ENCODE assay signal across 17 cellular contexts in the genomic region with DNA sequence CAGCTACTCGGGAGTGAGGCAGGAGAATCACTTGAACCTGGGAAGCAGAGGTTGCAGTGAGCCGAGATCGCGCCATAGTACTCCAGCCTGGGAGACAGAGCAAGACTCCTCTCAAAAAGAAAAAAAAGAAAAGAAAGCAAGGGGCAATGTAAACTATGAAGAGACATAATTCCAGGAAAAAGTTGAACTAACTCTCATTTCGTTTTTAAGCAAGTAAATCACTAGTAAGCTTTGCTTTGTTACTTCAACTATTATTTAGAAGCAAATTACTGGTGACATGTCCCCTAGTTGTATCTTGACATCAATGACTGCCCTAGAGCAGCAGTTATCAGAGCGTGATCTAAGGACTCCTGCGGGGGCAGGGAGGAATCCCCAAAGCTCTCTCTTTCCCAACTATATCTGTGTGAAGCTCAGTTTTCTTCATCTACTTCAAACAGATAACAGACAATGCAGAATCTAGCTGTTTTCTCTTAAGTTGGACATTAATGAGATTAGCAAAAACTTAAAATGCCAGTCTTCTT. TPM values are rescaled to one million over a fixed set of nuclear protein-coding genes. Genes with fewer than 3 reads are reported as not detected.
A peak's percentile ranks its signal among the peaks of the same experiment; 100 is the strongest.
DNase-seq lines count a peak whose midpoint lies in the region; ATAC-seq and TF ChIP-seq lines count a peak whose summit lies in the region.
"Had no signal": no experiment of that assay in that cellular context is flagged by ENCODE, and none has a peak within 500 bp of the region (broad histone marks: within the 10 kb centered on the region; RNA-seq: fewer than 3 reads in every experiment).

No MANE protein-coding gene starts in this region.

- H3K9me3 Mint-ChIP-seq in mesothelial cell of epicardium = no peaks in the 10 kb centered on the region
- H3K9me3 Mint-ChIP-seq: activated T-helper 1 cell treated with anti-CD3 and anti-CD28 coated beads, Interleukin-12 subunit alpha, Interleukin-12 subunit beta, Interleukin-2, Interleukin-4 antibody, amounts not matched to agents 30 ng/mL and 10 ng/mL and 1 ng/mL, durations not matched to agents 14 hours and 24 hours and 36 hours had no signal

- peaks cover 18% of the 10 kb centered on the region for H3K4me1 Mint-ChIP-seq in mesothelial cell of epicardium

- DNase-seq in cardiac muscle cell (ENCODE audit: low read depth in 1 of 2, low spot score in 1 of 2) (no peak), left cardiac atrium (no peak), WERI-Rb-1 (no peak), mesothelial cell of epicardium (ENCODE audit: low spot score in 2 of 2, unreplicated experiment in 2 of 2) (no peak)
- DNase-seq in stimulated activated CD8-positive, alpha-beta memory T cell treated with anti-CD3 and anti-CD28 coated beads, Interleukin-4, amount 100 ng/mL, for 48 hours = no peak
- DNase-seq: Caco-2, caudate nucleus, GDM1, heart right ventricle, mesenchymal stem cell had no signal

- H3K27ac Mint-ChIP-seq in mesothelial cell of epicardium = peak overlapping the region; percentile 89
- H3K27ac Mint-ChIP-seq: activated T-helper 1 cell treated with anti-CD3 and anti-CD28 coated beads, Interleukin-12 subunit alpha, Interleukin-12 subunit beta, Interleukin-2, Interleukin-4 antibody, amounts not matched to agents 30 ng/mL and 10 ng/mL and 1 ng/mL, durations not matched to agents 14 hours and 24 hours and 36 hours had no signal

- H3K36me3 ChIP-seq in cardiac muscle cell = no peaks in the 10 kb centered on the region
- peaks cover 25% of the 10 kb centered on the region for H3K36me3 ChIP-seq in WERI-Rb-1
- H3K36me3 ChIP-seq: neutrophil, right atrium auricular region had no signal

- H3K9me3 ChIP-seq in cardiac muscle cell (ENCODE audit: low read depth) (no peaks in the 10 kb centered on the region), WERI-Rb-1 (ENCODE audit: severe bottlenecking) (no peaks in the 10 kb centered on the region)
- H3K9me3 ChIP-seq: Caco-2, heart right ventricle, neutrophil, right atrium auricular region had no signal

- H3K27ac ChIP-seq in cardiac muscle cell (peak overlapping the region; percentile 75), WERI-Rb-1 (peak overlapping the region; percentile 69)
- H3K27ac ChIP-seq: heart right ventricle, neutrophil, right atrium auricular region, VCaP had no signal

- peaks cover 18% of the 10 kb centered on the region for H3K4me1 ChIP-seq in cardiac muscle cell (ENCODE audit: low read depth)

- intact Hi-C loops in left cardiac atrium (cut with DNase I) = no loop called here

- H3K27me3 ChIP-seq in cardiac muscle cell (no peaks in the 10 kb centered on the region), WERI-Rb-1 (ENCODE audit: insufficient read depth, low read depth, severe bottlenecking) (no peaks in the 10 kb centered on the region)
- H3K27me3 ChIP-seq: heart right ventricle, neutrophil, right atrium auricular region had no signal

- ATAC-seq in left cardiac atrium = no peak
- ATAC-seq in HG03432 (IDR thresholded peaks at IDR 0.05; ENCODE audit: unreplicated experiment) = no peak
- no peak for ATAC-seq in HG03135 (IDR thresholded peaks at IDR 0.05; ENCODE audit: unreplicated experiment)
- ATAC-seq: GM12878, heart right ventricle had no signal

- H3K4me3 Mint-ChIP-seq in mesothelial cell of epicardium = peak overlapping the region; percentile 5
- H3K4me3 Mint-ChIP-seq: activated T-helper 1 cell treated with anti-CD3 and anti-CD28 coated beads, Interleukin-12 subunit alpha, Interleukin-12 subunit beta, Interleukin-2, Interleukin-4 antibody, amounts not matched to agents 30 ng/mL and 10 ng/mL and 1 ng/mL, durations not matched to agents 14 hours and 24 hours and 36 hours had no signal

- H3K4me3 ChIP-seq in cardiac muscle cell (no peak overlapping the region), WERI-Rb-1 (ENCODE audit: low read depth, low read length) (peak overlapping the region; percentile 14; the same call in 1 of the 2 replicates)
- H3K4me3 ChIP-seq: GM12878, heart right ventricle, right atrium auricular region had no signal

- no peak for TF ChIP-seq CTCF in cardiac muscle cell (IDR thresholded peaks at IDR 0.05; ENCODE audit: low read depth, low read length)
- no peak for TF ChIP-seq CTCF in WERI-Rb-1 (IDR thresholded peaks at IDR 0.05; ENCODE audit: low read depth, low read length)
- no peak for TF ChIP-seq CTCF in mesothelial cell of epicardium (IDR thresholded peaks at IDR 0.05; ENCODE audit: unreplicated experiment)

- H3K27me3 Mint-ChIP-seq in mesothelial cell of epicardium (ENCODE audit: low read depth) = no peaks in the 10 kb centered on the region

- peaks cover 2% of the 10 kb centered on the region for H3K36me3 Mint-ChIP-seq in mesothelial cell of epicardium

RNA-seq across cellular contexts. Expression of a gene that starts 18.7 kb away (rescaled TPM):
- 49.4 and 70.9 TPM in 2 replicates for total RNA-seq in cardiac muscle cell
- polyA plus RNA-seq in cardiac muscle cell = 81.5 and 95.1 TPM in 2 replicates
- total RNA-seq in left cardiac atrium = 10 to 100 TPM; 62.5 to 64.1 TPM
- total RNA-seq in mesothelial cell of epicardium = 125 to 127 TPM (median 127 TPM) in 3 replicates
